9 cellular contexts compared by ENCODE assay signal in the genomic region with DNA sequence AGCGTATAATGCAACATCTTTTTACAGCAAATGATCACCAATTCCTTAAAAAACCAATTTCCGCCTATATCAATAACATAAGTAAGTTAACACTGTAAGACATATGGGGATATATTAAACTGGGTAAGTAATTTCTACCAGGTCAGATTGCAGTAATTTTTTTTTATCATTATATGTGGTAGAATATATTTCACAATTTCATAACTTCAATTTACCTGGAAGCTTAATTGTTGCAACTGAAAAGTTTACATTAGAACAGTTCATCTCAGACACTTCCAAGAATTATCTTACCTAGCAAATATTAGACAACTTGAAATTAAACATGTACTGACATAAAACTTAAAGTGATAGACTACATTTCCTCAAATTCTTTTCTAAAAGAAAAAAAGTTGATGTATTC. TPM values are rescaled to one million over a fixed set of nuclear protein-coding genes. Genes with fewer than 3 reads are reported as not detected.
DNase-seq lines count a peak whose midpoint lies in the region; ATAC-seq and TF ChIP-seq lines count a peak whose summit lies in the region.
"Had no signal": no experiment of that assay in that cellular context is flagged by ENCODE, and none has a peak within 500 bp of the region (broad histone marks: within the 10 kb centered on the region; RNA-seq: fewer than 3 reads in every experiment).

No MANE protein-coding gene starts in this region.

- H3K36me3 Mint-ChIP-seq in brain (peaks cover 7% of the 10 kb centered on the region), mesothelial cell of epicardium (peaks cover 9% of the 10 kb centered on the region)

- H3K27ac ChIP-seq in AG04450 (ENCODE audit: low read depth, low read length) (no peak overlapping the region), HL-60 (replicated peaks) (no peak overlapping the region)

- no peaks in the 10 kb centered on the region for H3K9me3 ChIP-seq in AG04450 (ENCODE audit: control insufficient read depth, insufficient read depth, low read length)
- H3K9me3 ChIP-seq: neutrophil had no signal

- H3K4me1 Mint-ChIP-seq in brain (peaks cover 81% of the 10 kb centered on the region), mesothelial cell of epicardium (peaks cover 65% of the 10 kb centered on the region)

- H3K4me3 ChIP-seq in AG04450 (ENCODE audit: low read depth, low read length) (peak overlapping the region; percentile 93), HL-60 (replicated peaks; ENCODE audit: insufficient read depth, low read length) (peak overlapping the region; percentile 12)

- H3K27me3 ChIP-seq in AG04450 (ENCODE audit: control insufficient read depth, insufficient read depth, low read length) (no peaks in the 10 kb centered on the region), HL-60 (ENCODE audit: insufficient read depth, poor library complexity, severe bottlenecking) (no peaks in the 10 kb centered on the region)
- H3K27me3 ChIP-seq: neutrophil had no signal

- TF ChIP-seq CTCF in AG04450 (IDR thresholded peaks at IDR 0.05; ENCODE audit: low read depth, low read length): no peak
- TF ChIP-seq CTCF in HL-60 (IDR thresholded peaks at IDR 0.05; ENCODE audit: insufficient read depth, low read length): no peak
- TF ChIP-seq CTCF in brain (conservative IDR thresholded peaks at IDR 0.05): no peak
- TF ChIP-seq CTCF in mesothelial cell of epicardium (IDR thresholded peaks at IDR 0.05; ENCODE audit: unreplicated experiment): no peak

- peaks cover 10% of the 10 kb centered on the region for H3K27me3 Mint-ChIP-seq in brain
- no peaks in the 10 kb centered on the region for H3K27me3 Mint-ChIP-seq in mesothelial cell of epicardium (ENCODE audit: low read depth)

- CTCF ChIA-PET in AG04450 (lab: Charles Lee): interaction anchor here (0.7 to 1.3 kb wide), 2 partner anchors 15 to 18 kb away, joined by 3 to 5 read pairs; no protein-coding TSS in a partner anchor
- CTCF ChIA-PET in HEK293T (lab: Yijun Ruan, JAX): no interaction called here

- peaks cover 0 to 3% (median 0%) of the 10 kb centered on the region in 5 experiments for H3K9me3 Mint-ChIP-seq in brain
- H3K9me3 Mint-ChIP-seq in mesothelial cell of epicardium: no peaks in the 10 kb centered on the region

- POLR2A ChIA-PET in AG04450 (lab: Yijun Ruan, JAX) (no interaction called here), HEK293T (lab: Yijun Ruan, JAX) (no interaction called here)

- DNase-seq in AG04450 (ENCODE audit: low read depth, low spot score): no peak
- DNase-seq in HL-60 (ENCODE audit: low read depth in 1 of 2, low spot score in 1 of 2): no peak
- no peak for DNase-seq in mesothelial cell of epicardium (ENCODE audit: low spot score in 2 of 2, unreplicated experiment in 2 of 2)
- DNase-seq in HEK293T (ENCODE audit: extremely low spot score): no peak
- no peak for DNase-seq in putamen (ENCODE audit: low spot score)
- DNase-seq in C1 segment of cervical spinal cord (lab: John Stamatoyannopoulos, UW): no peak

- peak overlapping the region; percentile 93 to 99 (median 96) for H3K4me3 Mint-ChIP-seq in brain
- peak overlapping the region; percentile 98 for H3K4me3 Mint-ChIP-seq in mesothelial cell of epicardium

- peak overlapping the region in 1 of 5 experiments; percentile 99 for H3K27ac Mint-ChIP-seq in brain
- no peak overlapping the region for H3K27ac Mint-ChIP-seq in mesothelial cell of epicardium

- ATAC-seq in HG02870 (IDR thresholded peaks at IDR 0.05; ENCODE audit: unreplicated experiment): no peak

TF ChIP-seq in HEK293T, 16 proteins besides CTCF, POLR2A, EP300 and RAD21:
- TF ChIP-seq, protein P1, sequence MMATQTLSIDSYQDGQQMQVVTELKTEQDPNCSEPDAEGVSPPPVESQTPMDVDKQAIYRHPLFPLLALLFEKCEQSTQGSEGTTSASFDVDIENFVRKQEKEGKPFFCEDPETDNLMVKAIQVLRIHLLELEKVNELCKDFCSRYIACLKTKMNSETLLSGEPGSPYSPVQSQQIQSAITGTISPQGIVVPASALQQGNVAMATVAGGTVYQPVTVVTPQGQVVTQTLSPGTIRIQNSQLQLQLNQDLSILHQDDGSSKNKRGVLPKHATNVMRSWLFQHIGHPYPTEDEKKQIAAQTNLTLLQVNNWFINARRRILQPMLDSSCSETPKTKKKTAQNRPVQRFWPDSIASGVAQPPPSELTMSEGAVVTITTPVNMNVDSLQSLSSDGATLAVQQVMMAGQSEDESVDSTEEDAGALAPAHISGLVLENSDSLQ (IDR thresholded peaks at IDR 0.05): no peak
- TF ChIP-seq FOXM1 (IDR thresholded peaks at IDR 0.05; ENCODE audit: borderline replicate concordance) (no peak), BHLHE40 (IDR thresholded peaks at IDR 0.05; ENCODE audit: borderline replicate concordance) (no peak), HDGF (IDR thresholded peaks at IDR 0.05; ENCODE audit: borderline replicate concordance) (no peak), L3MBTL2 (conservative IDR thresholded peaks at IDR 0.05) (no peak), ZNF384 (IDR thresholded peaks at IDR 0.05) (no peak), SP1 (IDR thresholded peaks at IDR 0.05) (no peak), FOXK2 (IDR thresholded peaks at IDR 0.05) (no peak)

RNA-seq across cellular contexts. Expression of gene ZBTB41, which starts 2.8 kb away (rescaled TPM):
- 5.9 and 9.3 TPM in 2 replicates for polyA plus RNA-seq in AG04450 (2011; rRNA removed)
- 10.6 and 18.9 TPM in 2 replicates for polyA minus RNA-seq in AG04450 (2011; rRNA and poly(A)+ RNA removed)
- 2.1 TPM for polyA plus RNA-seq in brain (ENCODE audit: insufficient read depth, low read depth, low replicate concordance)
- 15.3 to 16.3 TPM (median 16.1 TPM) in 3 replicates for total RNA-seq in mesothelial cell of epicardium

RNA-seq across cellular contexts. Expression of gene ASPM, which starts 51.9 kb away (rescaled TPM):
- polyA plus RNA-seq in AG04450 (2011; rRNA removed) (3.7 and 6.1 TPM in 2 replicates), brain (ENCODE audit: insufficient read depth, low read depth, low replicate concordance) (3.2 TPM)
- 4.6 and 10.6 TPM in 2 replicates for polyA minus RNA-seq in AG04450 (2011; rRNA and poly(A)+ RNA removed)
- total RNA-seq in mesothelial cell of epicardium: 17.6 to 18.1 TPM (median 17.7 TPM) in 3 replicates
